In the genomic region with DNA sequence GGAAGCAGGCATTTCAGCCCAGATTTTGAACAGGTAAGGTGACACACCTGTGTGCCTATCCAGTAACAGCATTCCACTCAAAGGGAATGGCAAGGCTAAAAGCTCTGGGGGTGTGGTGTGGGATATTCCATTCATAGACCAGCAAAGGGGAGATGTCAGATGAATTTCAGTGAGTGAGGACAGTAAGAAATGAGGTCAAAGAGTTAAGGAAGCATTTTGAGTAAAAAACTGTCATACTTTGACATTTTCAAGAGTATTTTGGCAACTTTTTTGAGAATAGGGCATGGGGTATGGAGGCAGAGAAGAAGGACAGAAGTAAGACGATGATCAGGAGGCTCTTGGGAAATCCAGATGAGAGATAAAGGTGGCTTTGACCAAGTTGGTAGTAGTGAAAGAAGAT, we compare ENCODE assay signal across 11 cellular contexts. TPM values are rescaled to one million over a fixed set of nuclear protein-coding genes. Genes with fewer than 3 reads are reported as not detected.
"Had no signal": no experiment of that assay in that cellular context is flagged by ENCODE, and none has a peak within 500 bp of the region (broad histone marks: within the 10 kb centered on the region; RNA-seq: fewer than 3 reads in every experiment).

No MANE protein-coding gene starts in this region.

- ATAC-seq: GM23338, HCT116 had no signal

- H3K27ac Mint-ChIP-seq: GM23338, H9, HFFc6 had no signal

- FAIRE-seq: H1, H54 had no signal

- H3K36me3 ChIP-seq: HAP-1 had no signal

- H3K27ac ChIP-seq: GM23248 had no signal

- H2AFZ ChIP-seq: GM23248, GM23338 had no signal

- H3K9me3 ChIP-seq: HAP-1 had no signal

- H3K4me3 Mint-ChIP-seq: GM23338, HFFc6 had no signal

- H3K4me1 ChIP-seq: HAP-1 had no signal

- H3K9me3 Mint-ChIP-seq: GM23338, H9, HFFc6 had no signal

- H3K9ac ChIP-seq: GM23248 had no signal

- H3K4me3 ChIP-seq: GM23248, GM23338, HAP-1 had no signal

- DNase-seq: GM23248, GOT3, H7, H9, HCEC 1CT, HFFc6 had no signal

RNA-seq across cellular contexts. Expression of gene ELOVL7, which starts 2.2 kb away (rescaled TPM):
- total RNA-seq: GM23248 had no signal
- polyA plus RNA-seq: GM23248 had no signal
